In genomic region chr14:49989980-49990379, GRCh38 we compare ENCODE assay signal across 1 cellular context.
TF ChIP-seq lines count a peak whose summit lies in the region.

No MANE protein-coding gene starts in this region.

TF ChIP-seq in GM23338, 12 proteins besides CTCF, POLR2A, EP300 and RAD21 (continued from another document):
- TF ChIP-seq, protein P1, sequence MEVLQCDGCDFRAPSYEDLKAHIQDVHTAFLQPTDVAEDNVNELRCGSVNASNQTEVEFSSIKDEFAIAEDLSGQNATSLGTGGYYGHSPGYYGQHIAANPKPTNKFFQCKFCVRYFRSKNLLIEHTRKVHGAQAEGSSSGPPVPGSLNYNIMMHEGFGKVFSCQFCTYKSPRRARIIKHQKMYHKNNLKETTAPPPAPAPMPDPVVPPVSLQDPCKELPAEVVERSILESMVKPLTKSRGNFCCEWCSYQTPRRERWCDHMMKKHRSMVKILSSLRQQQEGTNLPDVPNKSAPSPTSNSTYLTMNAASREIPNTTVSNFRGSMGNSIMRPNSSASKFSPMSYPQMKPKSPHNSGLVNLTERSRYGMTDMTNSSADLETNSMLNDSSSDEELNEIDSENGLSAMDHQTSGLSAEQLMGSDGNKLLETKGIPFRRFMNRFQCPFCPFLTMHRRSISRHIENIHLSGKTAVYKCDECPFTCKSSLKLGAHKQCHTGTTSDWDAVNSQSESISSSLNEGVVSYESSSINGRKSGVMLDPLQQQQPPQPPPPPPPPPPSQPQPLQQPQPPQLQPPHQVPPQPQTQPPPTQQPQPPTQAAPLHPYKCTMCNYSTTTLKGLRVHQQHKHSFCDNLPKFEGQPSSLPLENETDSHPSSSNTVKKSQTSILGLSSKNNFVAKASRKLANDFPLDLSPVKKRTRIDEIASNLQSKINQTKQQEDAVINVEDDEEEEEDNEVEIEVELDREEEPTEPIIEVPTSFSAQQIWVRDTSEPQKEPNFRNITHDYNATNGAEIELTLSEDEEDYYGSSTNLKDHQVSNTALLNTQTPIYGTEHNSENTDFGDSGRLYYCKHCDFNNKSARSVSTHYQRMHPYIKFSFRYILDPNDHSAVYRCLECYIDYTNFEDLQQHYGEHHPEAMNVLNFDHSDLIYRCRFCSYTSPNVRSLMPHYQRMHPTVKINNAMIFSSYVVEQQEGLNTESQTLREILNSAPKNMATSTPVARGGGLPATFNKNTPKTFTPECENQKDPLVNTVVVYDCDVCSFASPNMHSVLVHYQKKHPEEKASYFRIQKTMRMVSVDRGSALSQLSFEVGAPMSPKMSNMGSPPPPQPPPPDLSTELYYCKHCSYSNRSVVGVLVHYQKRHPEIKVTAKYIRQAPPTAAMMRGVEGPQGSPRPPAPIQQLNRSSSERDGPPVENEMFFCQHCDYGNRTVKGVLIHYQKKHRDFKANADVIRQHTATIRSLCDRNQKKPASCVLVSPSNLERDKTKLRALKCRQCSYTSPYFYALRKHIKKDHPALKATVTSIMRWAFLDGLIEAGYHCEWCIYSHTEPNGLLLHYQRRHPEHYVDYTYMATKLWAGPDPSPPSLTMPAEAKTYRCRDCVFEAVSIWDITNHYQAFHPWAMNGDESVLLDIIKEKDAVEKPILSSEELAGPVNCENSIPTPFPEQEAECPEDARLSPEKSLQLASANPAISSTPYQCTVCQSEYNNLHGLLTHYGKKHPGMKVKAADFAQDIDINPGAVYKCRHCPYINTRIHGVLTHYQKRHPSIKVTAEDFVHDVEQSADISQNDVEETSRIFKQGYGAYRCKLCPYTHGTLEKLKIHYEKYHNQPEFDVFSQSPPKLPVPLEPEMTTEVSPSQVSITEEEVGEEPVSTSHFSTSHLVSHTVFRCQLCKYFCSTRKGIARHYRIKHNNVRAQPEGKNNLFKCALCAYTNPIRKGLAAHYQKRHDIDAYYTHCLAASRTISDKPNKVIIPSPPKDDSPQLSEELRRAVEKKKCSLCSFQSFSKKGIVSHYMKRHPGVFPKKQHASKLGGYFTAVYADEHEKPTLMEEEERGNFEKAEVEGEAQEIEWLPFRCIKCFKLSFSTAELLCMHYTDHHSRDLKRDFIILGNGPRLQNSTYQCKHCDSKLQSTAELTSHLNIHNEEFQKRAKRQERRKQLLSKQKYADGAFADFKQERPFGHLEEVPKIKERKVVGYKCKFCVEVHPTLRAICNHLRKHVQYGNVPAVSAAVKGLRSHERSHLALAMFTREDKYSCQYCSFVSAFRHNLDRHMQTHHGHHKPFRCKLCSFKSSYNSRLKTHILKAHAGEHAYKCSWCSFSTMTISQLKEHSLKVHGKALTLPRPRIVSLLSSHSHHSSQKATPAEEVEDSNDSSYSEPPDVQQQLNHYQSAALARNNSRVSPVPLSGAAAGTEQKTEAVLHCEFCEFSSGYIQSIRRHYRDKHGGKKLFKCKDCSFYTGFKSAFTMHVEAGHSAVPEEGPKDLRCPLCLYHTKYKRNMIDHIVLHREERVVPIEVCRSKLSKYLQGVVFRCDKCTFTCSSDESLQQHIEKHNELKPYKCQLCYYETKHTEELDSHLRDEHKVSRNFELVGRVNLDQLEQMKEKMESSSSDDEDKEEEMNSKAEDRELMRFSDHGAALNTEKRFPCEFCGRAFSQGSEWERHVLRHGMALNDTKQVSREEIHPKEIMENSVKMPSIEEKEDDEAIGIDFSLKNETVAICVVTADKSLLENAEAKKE (CRISPR knock-in tag; IDR thresholded peaks at IDR 0.05), result no peak
- TF ChIP-seq EZH2phosphoT487 (IDR thresholded peaks at IDR 0.05; ENCODE audit: unreplicated experiment), result no peak
- no peak for TF ChIP-seq NANOG (IDR thresholded peaks at IDR 0.05; ENCODE audit: borderline replicate concordance)
- TF ChIP-seq ZNF114 (CRISPR knock-in tag; IDR thresholded peaks at IDR 0.05), result no peak
- TF ChIP-seq REST (IDR thresholded peaks at IDR 0.05; ENCODE audit: unreplicated experiment), result no peak
- TF ChIP-seq ZNF331 (CRISPR knock-in tag; IDR thresholded peaks at IDR 0.05; ENCODE audit: low read depth), result no peak
- TF ChIP-seq POLR2AphosphoS5 (IDR thresholded peaks at IDR 0.05; ENCODE audit: low read depth), result no peak
- no peak for TF ChIP-seq ETS1 (IDR thresholded peaks at IDR 0.05)
TF ChIP-seq in GM23338: peak in this region for 0.
